1 cellular context compared by ENCODE assay signal in the genomic region with DNA sequence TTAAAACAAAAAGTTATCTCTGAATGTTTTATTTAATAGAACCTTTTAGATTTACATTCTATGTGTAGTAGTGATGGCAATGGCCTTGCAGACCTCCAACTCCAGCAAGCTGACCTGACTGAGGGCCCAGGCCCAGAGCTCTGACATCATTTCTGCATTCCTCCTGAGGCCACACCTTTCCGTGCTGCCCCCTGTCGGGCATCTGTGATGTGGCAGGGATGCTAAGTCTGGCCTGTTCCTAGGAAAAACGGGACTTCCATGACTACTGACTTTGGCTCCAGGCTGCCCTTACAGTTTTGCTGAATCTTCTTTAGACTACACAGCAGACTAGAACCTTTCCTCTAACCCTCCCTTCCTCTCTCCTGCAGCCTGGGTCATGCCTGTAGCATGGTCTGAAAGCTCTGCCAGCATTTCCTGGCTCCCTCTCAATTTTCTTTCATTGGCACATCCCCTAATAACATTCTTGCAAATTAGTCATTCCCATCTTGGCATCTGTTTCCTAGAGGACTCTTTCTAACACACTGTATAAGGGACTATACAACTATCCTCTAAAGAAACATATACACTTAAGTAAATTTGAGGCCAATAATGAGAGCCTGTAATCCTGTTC.
TF ChIP-seq lines count a peak whose summit lies in the region.

No MANE protein-coding gene starts in this region.

TF ChIP-seq in SK-N-SH, 30 proteins besides CTCF, POLR2A, EP300 and RAD21 (continued from another document):
- TF ChIP-seq USF2 (IDR thresholded peaks at IDR 0.05; ENCODE audit: borderline replicate concordance, low read depth, low read length), result no peak
- TF ChIP-seq SIN3A (IDR thresholded peaks at IDR 0.05; ENCODE audit: borderline replicate concordance, low read depth, low read length), result no peak
- no peak for TF ChIP-seq GABPA (IDR thresholded peaks at IDR 0.05; ENCODE audit: low read depth)
- no peak for TF ChIP-seq RFX5 (IDR thresholded peaks at IDR 0.05; ENCODE audit: low read length)
- TF ChIP-seq TEAD4 (IDR thresholded peaks at IDR 0.05; ENCODE audit: borderline replicate concordance, insufficient read depth), result no peak
- TF ChIP-seq, protein P1, sequence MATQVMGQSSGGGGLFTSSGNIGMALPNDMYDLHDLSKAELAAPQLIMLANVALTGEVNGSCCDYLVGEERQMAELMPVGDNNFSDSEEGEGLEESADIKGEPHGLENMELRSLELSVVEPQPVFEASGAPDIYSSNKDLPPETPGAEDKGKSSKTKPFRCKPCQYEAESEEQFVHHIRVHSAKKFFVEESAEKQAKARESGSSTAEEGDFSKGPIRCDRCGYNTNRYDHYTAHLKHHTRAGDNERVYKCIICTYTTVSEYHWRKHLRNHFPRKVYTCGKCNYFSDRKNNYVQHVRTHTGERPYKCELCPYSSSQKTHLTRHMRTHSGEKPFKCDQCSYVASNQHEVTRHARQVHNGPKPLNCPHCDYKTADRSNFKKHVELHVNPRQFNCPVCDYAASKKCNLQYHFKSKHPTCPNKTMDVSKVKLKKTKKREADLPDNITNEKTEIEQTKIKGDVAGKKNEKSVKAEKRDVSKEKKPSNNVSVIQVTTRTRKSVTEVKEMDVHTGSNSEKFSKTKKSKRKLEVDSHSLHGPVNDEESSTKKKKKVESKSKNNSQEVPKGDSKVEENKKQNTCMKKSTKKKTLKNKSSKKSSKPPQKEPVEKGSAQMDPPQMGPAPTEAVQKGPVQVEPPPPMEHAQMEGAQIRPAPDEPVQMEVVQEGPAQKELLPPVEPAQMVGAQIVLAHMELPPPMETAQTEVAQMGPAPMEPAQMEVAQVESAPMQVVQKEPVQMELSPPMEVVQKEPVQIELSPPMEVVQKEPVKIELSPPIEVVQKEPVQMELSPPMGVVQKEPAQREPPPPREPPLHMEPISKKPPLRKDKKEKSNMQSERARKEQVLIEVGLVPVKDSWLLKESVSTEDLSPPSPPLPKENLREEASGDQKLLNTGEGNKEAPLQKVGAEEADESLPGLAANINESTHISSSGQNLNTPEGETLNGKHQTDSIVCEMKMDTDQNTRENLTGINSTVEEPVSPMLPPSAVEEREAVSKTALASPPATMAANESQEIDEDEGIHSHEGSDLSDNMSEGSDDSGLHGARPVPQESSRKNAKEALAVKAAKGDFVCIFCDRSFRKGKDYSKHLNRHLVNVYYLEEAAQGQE (IDR thresholded peaks at IDR 0.05; ENCODE audit: low read depth, low read length), result no peak
